ENCODE assay signal across 18 cellular contexts in genomic region chr11:10619281-10619680, GRCh38. TPM values are rescaled to one million over a fixed set of nuclear protein-coding genes. Genes with fewer than 3 reads are reported as not detected.
"Had no signal": no experiment of that assay in that cellular context is flagged by ENCODE, and none has a peak within 500 bp of the region (broad histone marks: within the 10 kb centered on the region; RNA-seq: fewer than 3 reads in every experiment).

No MANE protein-coding gene starts in this region.

- H3K4me1 ChIP-seq: pancreas had no signal

- DNase-seq: activated CD4-positive, alpha-beta T cell treated with anti-CD3 and anti-CD28 coated beads for 48 hours; activated CD4-positive, CD25-positive, alpha-beta regulatory T cell; activated CD8-positive, alpha-beta T cell treated with anti-CD3 and anti-CD28 coated beads for 36 hours; activated naive CD4-positive, alpha-beta T cell treated with anti-CD3 and anti-CD28 coated beads, Interleukin-2, amount 10 ng/mL, durations not matched to agents 7 days and 5 days; activated T-cell treated with anti-CD3 and anti-CD28 coated beads, Interleukin-2, amount 50 U/mL, for 1 hour; dorsolateral prefrontal cortex; heart right ventricle; mesenchymal stem cell; mucosa of descending colon; naive thymus-derived CD8-positive, alpha-beta T cell; pancreas; spleen; stimulated activated CD4-positive, alpha-beta T cell treated with anti-CD3 and anti-CD28 coated beads, Interleukin-4, amount 100 ng/mL, for 4 hours; T-helper 1 cell; T-helper 9 cell had no signal

- H3K9me3 Mint-ChIP-seq: activated CD8-positive, alpha-beta T cell treated with anti-CD3 and anti-CD28 coated beads for 36 hours; activated naive CD4-positive, alpha-beta T cell treated with anti-CD3 and anti-CD28 coated beads, Interleukin-2, amount 10 ng/mL, durations not matched to agents 7 days and 5 days; stimulated activated memory B cell treated with anti-CD40 and anti-IgM and Interleukin-4, amounts not matched to agents 10 μg/mL and 1 μg/mL and 100 μg/mL, for 72 hours had no signal

- H3K4me3 Mint-ChIP-seq: activated CD8-positive, alpha-beta T cell treated with anti-CD3 and anti-CD28 coated beads for 36 hours; activated naive CD4-positive, alpha-beta T cell treated with anti-CD3 and anti-CD28 coated beads, Interleukin-2, amount 10 ng/mL, durations not matched to agents 7 days and 5 days; naive thymus-derived CD8-positive, alpha-beta T cell; stimulated activated memory B cell treated with anti-CD40 and anti-IgM and Interleukin-4, amounts not matched to agents 10 μg/mL and 1 μg/mL and 100 μg/mL, for 72 hours had no signal

- H3K27me3 ChIP-seq: dorsolateral prefrontal cortex, heart right ventricle, neutrophil, pancreas, spleen, tibial nerve had no signal

- H3K36me3 Mint-ChIP-seq: activated naive CD4-positive, alpha-beta T cell treated with anti-CD3 and anti-CD28 coated beads, Interleukin-2, amount 10 ng/mL, durations not matched to agents 7 days and 5 days; naive thymus-derived CD8-positive, alpha-beta T cell; stimulated activated memory B cell treated with anti-CD40 and anti-IgM and Interleukin-4, amounts not matched to agents 10 μg/mL and 1 μg/mL and 100 μg/mL, for 72 hours had no signal

- H3K27ac ChIP-seq: pancreas had no signal

- H3K4me3 ChIP-seq: dorsolateral prefrontal cortex, heart right ventricle, mucosa of descending colon, pancreas, spleen, tibial nerve had no signal

- H3K27ac Mint-ChIP-seq: activated CD8-positive, alpha-beta T cell treated with anti-CD3 and anti-CD28 coated beads for 36 hours; activated naive CD4-positive, alpha-beta T cell treated with anti-CD3 and anti-CD28 coated beads, Interleukin-2, amount 10 ng/mL, durations not matched to agents 7 days and 5 days; naive thymus-derived CD8-positive, alpha-beta T cell had no signal

- H3K36me3 ChIP-seq: heart right ventricle, neutrophil, pancreas, spleen, tibial nerve had no signal

- H3K27me3 Mint-ChIP-seq: activated CD8-positive, alpha-beta T cell treated with anti-CD3 and anti-CD28 coated beads for 36 hours; naive thymus-derived CD8-positive, alpha-beta T cell; stimulated activated memory B cell treated with anti-CD40 and anti-IgM and Interleukin-4, amounts not matched to agents 10 μg/mL and 1 μg/mL and 100 μg/mL, for 72 hours had no signal

- ATAC-seq: activated CD8-positive, alpha-beta T cell treated with anti-CD3 and anti-CD28 coated beads for 36 hours; mucosa of descending colon; naive thymus-derived CD8-positive, alpha-beta T cell; pancreas; stimulated activated memory B cell treated with anti-CD40 and anti-IgM and Interleukin-4, amounts not matched to agents 10 μg/mL and 1 μg/mL and 100 μg/mL, for 72 hours had no signal

- H3K9me3 ChIP-seq: mucosa of descending colon, neutrophil, pancreas, spleen had no signal

RNA-seq across cellular contexts. Expression of gene LYVE1, which starts 50.8 kb away (rescaled TPM):
- total RNA-seq: activated CD8-positive, alpha-beta T cell treated with anti-CD3 and anti-CD28 coated beads for 36 hours; naive thymus-derived CD8-positive, alpha-beta T cell had no signal
- polyA plus RNA-seq: naive thymus-derived CD8-positive, alpha-beta T cell had no signal
